12 cellular contexts compared by ENCODE assay signal in the genomic region with DNA sequence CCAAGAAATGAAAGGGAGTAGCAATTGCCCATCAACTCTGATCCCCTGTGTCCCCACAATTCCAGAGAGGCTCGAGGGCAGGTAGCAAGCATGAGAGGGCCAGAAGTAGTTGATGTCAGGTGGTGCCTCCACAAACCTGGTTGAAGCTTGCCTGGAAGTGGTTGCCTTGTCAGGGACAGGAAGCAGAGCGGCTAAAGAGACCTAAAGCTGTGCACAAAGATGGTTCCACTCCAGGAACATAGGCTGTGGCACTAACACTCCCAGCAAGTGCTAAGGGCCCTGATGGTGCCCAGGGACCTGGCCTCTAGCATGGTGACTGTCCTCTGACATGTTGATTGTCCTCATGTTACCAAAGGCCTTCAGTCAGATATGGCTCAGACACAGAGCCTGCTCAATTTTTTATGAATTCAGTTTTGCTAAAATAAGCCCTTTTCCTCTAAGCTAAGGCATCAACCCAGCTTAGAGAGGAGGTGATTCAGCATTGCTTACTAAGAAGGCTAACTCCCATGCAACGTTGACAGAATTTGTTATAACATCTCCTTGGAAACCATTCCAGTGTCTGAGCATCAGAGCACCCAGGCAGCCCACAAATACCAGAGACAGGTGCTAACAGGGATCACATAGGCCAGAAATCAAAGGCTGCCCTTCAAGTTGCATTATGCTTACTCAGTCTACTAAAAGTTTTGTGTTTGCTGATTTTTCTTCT.
A peak's percentile ranks its signal among the peaks of the same experiment; 100 is the strongest.
DNase-seq lines count a peak whose midpoint lies in the region; ATAC-seq lines count a peak whose summit lies in the region.
"Had no signal": no experiment of that assay in that cellular context is flagged by ENCODE, and none has a peak within 500 bp of the region (broad histone marks: within the 10 kb centered on the region; RNA-seq: fewer than 3 reads in every experiment).

No MANE protein-coding gene starts in this region.

- H3K9me3 Mint-ChIP-seq in activated naive CD4-positive, alpha-beta T cell treated with anti-CD3 and anti-CD28 coated beads, Interleukin-2, amount 50 U/mL, for 72 hours = peaks cover 7 to 10% of the 10 kb centered on the region in 2 donors

- ATAC-seq in activated naive CD4-positive, alpha-beta T cell treated with anti-CD3 and anti-CD28 coated beads, Interleukin-2, amount 50 U/mL, for 72 hours = peak; percentile 50 to 78
- ATAC-seq in HG02970 (IDR thresholded peaks at IDR 0.05; ENCODE audit: low FRiP score, unreplicated experiment) (no peak), GM18519 (IDR thresholded peaks at IDR 0.05; ENCODE audit: low FRiP score, unreplicated experiment) (no peak), HG02884 (IDR thresholded peaks at IDR 0.05; ENCODE audit: unreplicated experiment) (no peak)

- peak; percentile 58 for DNase-seq in AG08395 (ENCODE audit: low spot score)
- DNase-seq in ELR (ENCODE audit: low read depth) = peak; percentile 28
- no peak for DNase-seq in activated naive CD4-positive, alpha-beta T cell treated with anti-CD3 and anti-CD28 coated beads, Interleukin-2, amount 50 U/mL, for 72 hours (ENCODE audit: low spot score in 2 of 2)
- DNase-seq in kidney glomerular epithelial cell (lab: John Stamatoyannopoulos, UW) = peak; percentile 97
- no peak for DNase-seq in NCI-H446 (lab: John Stamatoyannopoulos, UW)
- DNase-seq: activated effector memory CD4-positive, alpha-beta T cell treated with Interleukin-2 at 50 U/mL for 16 hours; SHP77; testis had no signal

- peaks cover 0 to 5% of the 10 kb centered on the region in 2 donors for H3K36me3 Mint-ChIP-seq in activated naive CD4-positive, alpha-beta T cell treated with anti-CD3 and anti-CD28 coated beads, Interleukin-2, amount 50 U/mL, for 72 hours
- H3K36me3 Mint-ChIP-seq: IgD-negative memory B cell had no signal

- peak overlapping the region; percentile 71 to 78 for H3K27ac Mint-ChIP-seq in activated naive CD4-positive, alpha-beta T cell treated with anti-CD3 and anti-CD28 coated beads, Interleukin-2, amount 50 U/mL, for 72 hours
- H3K27ac Mint-ChIP-seq: IgD-negative memory B cell had no signal

Comparison
In these comparisons a context has a peak if more than half of its experiments do, and no peak if none do; other contexts are left out.
1. DNase-seq: peak in AG08395 (single experiment), ELR (single experiment) and kidney glomerular epithelial cell (single experiment); none in activated naive CD4-positive, alpha-beta T cell treated with anti-CD3 and anti-CD28 coated beads, Interleukin-2, amount 50 U/mL, for 72 hours (0 of 2) and NCI-H446 (0 of 2).
2. ATAC-seq: peak in activated naive CD4-positive, alpha-beta T cell treated with anti-CD3 and anti-CD28 coated beads, Interleukin-2, amount 50 U/mL, for 72 hours (2 of 2); none in HG02970 (single experiment), GM18519 (single experiment) and HG02884 (single experiment).